23 cellular contexts compared by ENCODE assay signal in genomic region chr1:12301518-12302237, GRCh38.
"Had no signal": no experiment of that assay in that cellular context is flagged by ENCODE, and none has a peak within 500 bp of the region (broad histone marks: within the 10 kb centered on the region; RNA-seq: fewer than 3 reads in every experiment).

No MANE protein-coding gene starts in this region.

- H3K27ac ChIP-seq: esophagus squamous epithelium, hepatocyte, lower lobe of right lung, neural progenitor cell, ovary, right lobe of liver, testis, tibial nerve, upper lobe of right lung, vagina had no signal

- DNase-seq: dermis blood vessel endothelial cell; esophagus squamous epithelium; foreskin fibroblast; glutamatergic neuron; lower lobe of right lung; natural killer cell; nucleus accumbens; ovary; right lobe of liver; spleen; stimulated activated CD4-positive, alpha-beta T cell treated with anti-CD3 and anti-CD28 coated beads, Interleukin-15, amount 100 ng/mL, for 24 hours; stimulated activated CD4-positive, alpha-beta T cell treated with anti-CD3 and anti-CD28 coated beads, Interleukin-1b, Interleukin-23, amount 100 ng/mL, for 48 hours; stimulated activated CD4-positive, alpha-beta T cell treated with anti-CD3 and anti-CD28 coated beads, Interleukin-4, amount 100 ng/mL, for 24 hours; stimulated activated naive CD8-positive, alpha-beta T cell treated with anti-CD3 and anti-CD28 coated beads, Interleukin-15, amount 100 ng/mL, for 72 hours; testis; upper lobe of right lung had no signal

- H3K27me3 ChIP-seq: esophagus squamous epithelium, gastroesophageal sphincter, hepatocyte, neural progenitor cell, ovary, right lobe of liver, spleen, testis, tibial nerve, upper lobe of right lung, vagina had no signal

- FAIRE-seq: colon had no signal

- H3K9me3 ChIP-seq: esophagus squamous epithelium, gastroesophageal sphincter, lower lobe of right lung, ovary, right lobe of liver, spleen, testis, tibial nerve, upper lobe of right lung, vagina had no signal

- H3K9ac ChIP-seq: neural progenitor cell had no signal

- H3K79me2 ChIP-seq: hepatocyte had no signal

- H3K4me1 ChIP-seq: esophagus squamous epithelium, neural progenitor cell, right lobe of liver, testis, tibial nerve, upper lobe of right lung had no signal

- H3K4me2 ChIP-seq: hepatocyte, neural progenitor cell had no signal

- H3K4me3 ChIP-seq: esophagus squamous epithelium, gastroesophageal sphincter, hepatocyte, lower lobe of right lung, neural progenitor cell, ovary, right lobe of liver, spleen, testis, tibial nerve, upper lobe of right lung, vagina had no signal

- ATAC-seq: gastroesophageal sphincter; natural killer cell; stimulated activated memory B cell treated with anti-CD40 and anti-IgM and Interleukin-4, amounts not matched to agents 10 μg/mL and 1 μg/mL and 100 μg/mL, for 72 hours; stimulated activated naive CD8-positive, alpha-beta T cell treated with anti-CD3 and anti-CD28 coated beads, Interleukin-15, amount 100 ng/mL, for 72 hours had no signal

- H3K36me3 ChIP-seq: ovary had no signal

- H2AFZ ChIP-seq: hepatocyte, neural progenitor cell had no signal
